ENCODE assay signal across 25 cellular contexts in the genomic region with DNA sequence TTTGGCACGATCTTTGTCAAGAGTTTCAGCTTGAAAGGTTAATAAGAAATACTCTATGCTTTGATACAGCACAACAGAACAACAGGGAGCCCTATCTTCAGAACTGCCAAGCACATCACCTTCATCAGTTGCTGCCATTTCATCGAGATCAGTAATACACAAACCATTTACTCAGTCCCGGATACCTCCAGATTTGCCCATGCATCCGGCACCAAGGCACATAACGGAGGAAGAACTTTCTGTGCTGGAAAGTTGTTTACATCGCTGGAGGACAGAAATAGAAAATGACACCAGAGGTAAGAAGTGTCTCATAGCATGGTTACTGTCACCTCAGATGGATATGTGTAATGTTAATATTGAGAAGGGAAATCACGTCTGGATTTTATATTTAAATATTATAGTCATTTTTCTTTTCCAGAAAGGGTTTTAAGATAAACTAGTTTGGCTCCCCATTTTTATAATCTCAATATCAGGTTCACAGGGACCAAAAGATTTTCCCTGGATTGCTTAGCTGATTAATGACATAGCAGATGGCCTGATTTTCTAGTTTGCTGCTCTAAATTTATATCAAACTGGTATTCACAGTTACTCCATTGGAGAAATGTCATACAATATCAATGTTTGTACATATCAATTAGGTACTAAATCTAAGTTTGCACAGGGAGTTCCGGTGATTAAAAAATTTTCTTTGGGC.
DNase-seq lines count a peak whose midpoint lies in the region; ATAC-seq and TF ChIP-seq lines count a peak whose summit lies in the region.
"Had no signal": no experiment of that assay in that cellular context is flagged by ENCODE, and none has a peak within 500 bp of the region (broad histone marks: within the 10 kb centered on the region; RNA-seq: fewer than 3 reads in every experiment).

No MANE protein-coding gene starts in this region.

- peaks cover 6% of the 10 kb centered on the region for H3K4me1 Mint-ChIP-seq in MCF 10A (ENCODE audit: insufficient read depth, unreplicated experiment)

- H3K36me3 ChIP-seq in breast epithelium (no peaks in the 10 kb centered on the region), muscle layer of duodenum (ENCODE audit: control insufficient read depth in 1 of 2, insufficient read depth in 2 of 2, low read length in 2 of 2) (peaks cover 8 to 15% of the 10 kb centered on the region in 2 donors), upper lobe of right lung (peaks cover 45% of the 10 kb centered on the region)

- POLR2A ChIA-PET in MCF 10A (lab: Yijun Ruan, JAX) (interaction anchor here (0.7 to 4.7 kb wide), 8 partner anchors 9 to 275 kb away, joined by 3 to 16 read pairs (median 4); partner anchors contain the start of gene USP25), GM10248 (lab: Yijun Ruan, JAX) (no interaction called here)

- H3K9me3 Mint-ChIP-seq in MCF 10A (ENCODE audit: unreplicated experiment), result no peaks in the 10 kb centered on the region
- H3K9me3 Mint-ChIP-seq: activated naive CD8-positive, alpha-beta T cell treated with anti-CD3 and anti-CD28 coated beads, Interleukin-2, amount 10 ng/mL, durations not matched to agents 7 days and 5 days; CD4-positive, CD25-positive, alpha-beta regulatory T cell; IgD-negative memory B cell; stimulated activated naive B cell treated with anti-CD40 and anti-IgM and Interleukin-4, amounts not matched to agents 10 μg/mL and 1 μg/mL and 100 μg/mL, for 72 hours; T-helper 2 cell treated with Interferon-gamma antibody and Interleukin-4, amounts not matched to agents 5 μg/mL and 100 μg/mL, for 36 hours had no signal

- TF ChIP-seq CTCF in MCF 10A (IDR thresholded peaks at IDR 0.05; ENCODE audit: unreplicated experiment) (no peak), breast epithelium (IDR thresholded peaks at IDR 0.05) (no peak), upper lobe of right lung (IDR thresholded peaks at IDR 0.05) (no peak), GM10248 (IDR thresholded peaks at IDR 0.05; ENCODE audit: control extremely low read depth, extremely low read depth, low read depth, missing control alignments) (no peak)

- intact Hi-C loops in MCF 10A (cut with micrococcal nuclease), result loop anchor here (1.0 to 5.0 kb wide), 5 partner anchors 50 to 764 kb away; no protein-coding TSS in a partner anchor
- intact Hi-C loops in breast epithelium (cut with DNase I; ENCODE audit: low total_unique reads), result no loop called here
- intact Hi-C loops in Right ventricle myocardium superior (cut with DNase I), result no loop called here
- intact Hi-C loops in upper lobe of right lung (cut with DNase I), result no loop called here

- H3K27ac Mint-ChIP-seq in MCF 10A (ENCODE audit: low read depth, unreplicated experiment), result peak overlapping the region; percentile 42
- H3K27ac Mint-ChIP-seq: activated naive CD8-positive, alpha-beta T cell treated with anti-CD3 and anti-CD28 coated beads, Interleukin-2, amount 10 ng/mL, durations not matched to agents 7 days and 5 days; stimulated activated naive B cell treated with anti-CD40 and anti-IgM and Interleukin-4, amounts not matched to agents 10 μg/mL and 1 μg/mL and 100 μg/mL, for 72 hours; T-helper 2 cell treated with Interferon-gamma antibody and Interleukin-4, amounts not matched to agents 5 μg/mL and 100 μg/mL, for 36 hours had no signal

- no peaks in the 10 kb centered on the region for H3K27me3 Mint-ChIP-seq in MCF 10A (ENCODE audit: insufficient read depth, unreplicated experiment)
- H3K27me3 Mint-ChIP-seq: activated naive CD8-positive, alpha-beta T cell treated with anti-CD3 and anti-CD28 coated beads, Interleukin-2, amount 10 ng/mL, durations not matched to agents 7 days and 5 days; CD4-positive, CD25-positive, alpha-beta regulatory T cell; IgD-negative memory B cell; stimulated activated naive B cell treated with anti-CD40 and anti-IgM and Interleukin-4, amounts not matched to agents 10 μg/mL and 1 μg/mL and 100 μg/mL, for 72 hours had no signal

- H3K4me3 ChIP-seq in breast epithelium (no peak overlapping the region), muscle layer of duodenum (ENCODE audit: low read depth in 1 of 2, low read length in 2 of 2) (no peak overlapping the region), upper lobe of right lung (no peak overlapping the region)
- H3K4me3 ChIP-seq: ascending aorta, GM12878, lung, sigmoid colon, thoracic aorta had no signal

- BruUV-seq in MCF 10A (replicated peaks; lab: Mats Ljungman, UMichigan), result no TSS peak

- H3K9me3 ChIP-seq in breast epithelium (no peaks in the 10 kb centered on the region), muscle layer of duodenum (ENCODE audit: control insufficient read depth in 1 of 2, low read length in 2 of 2) (no peaks in the 10 kb centered on the region), upper lobe of right lung (no peaks in the 10 kb centered on the region)
- H3K9me3 ChIP-seq: ascending aorta, sigmoid colon, thoracic aorta had no signal

- no peak overlapping the region for H3K4me3 Mint-ChIP-seq in MCF 10A (ENCODE audit: unreplicated experiment)
- H3K4me3 Mint-ChIP-seq: activated naive CD8-positive, alpha-beta T cell treated with anti-CD3 and anti-CD28 coated beads, Interleukin-2, amount 10 ng/mL, durations not matched to agents 7 days and 5 days; CD4-positive, CD25-positive, alpha-beta regulatory T cell; IgD-negative memory B cell; stimulated activated naive B cell treated with anti-CD40 and anti-IgM and Interleukin-4, amounts not matched to agents 10 μg/mL and 1 μg/mL and 100 μg/mL, for 72 hours; T-helper 2 cell treated with Interferon-gamma antibody and Interleukin-4, amounts not matched to agents 5 μg/mL and 100 μg/mL, for 36 hours had no signal

- no peak for TF ChIP-seq POLR2A in breast epithelium (IDR thresholded peaks at IDR 0.05)

- H3K27me3 ChIP-seq in breast epithelium (no peaks in the 10 kb centered on the region), muscle layer of duodenum (ENCODE audit: low read depth, low read length) (no peaks in the 10 kb centered on the region), upper lobe of right lung (no peaks in the 10 kb centered on the region)
- H3K27me3 ChIP-seq: ascending aorta, sigmoid colon had no signal

- DNase-seq in MCF 10A (ENCODE audit: unreplicated experiment), result no peak
- no peak for DNase-seq in breast epithelium (ENCODE audit: low spot score in 2 of 2)
- DNase-seq in Right ventricle myocardium superior, result no peak
- DNase-seq in upper lobe of right lung, result no peak
- no peak for DNase-seq in GM10248 (ENCODE audit: extremely low spot score)
- DNase-seq: activated CD4-positive, alpha-beta T cell treated with anti-CD3 and anti-CD28 coated beads for 48 hours; activated CD8-positive, alpha-beta memory T cell treated with anti-CD3 and anti-CD28 coated beads for 24 hours; activated effector memory CD4-positive, alpha-beta T cell treated with anti-CD3 and anti-CD28 coated beads, Interleukin-2, amount 50 U/mL, for 16 hours; activated naive CD8-positive, alpha-beta T cell treated with anti-CD3 and anti-CD28 coated beads, Interleukin-2, amount 10 ng/mL, durations not matched to agents 7 days and 5 days; kidney; NCI-H1417 treated with DMSO at 0.1 percent for 48 hours; NCI-H2107; sigmoid colon; stimulated activated CD4-positive, alpha-beta T cell treated with anti-CD3 and anti-CD28 coated beads, Interleukin-15, amount 100 ng/mL, for 24 hours; stimulated activated naive B cell treated with anti-CD40 and anti-IgM and Interleukin-4, amounts not matched to agents 10 μg/mL and 1 μg/mL and 100 μg/mL, for 72 hours had no signal

- peaks cover 62% of the 10 kb centered on the region for H3K36me3 Mint-ChIP-seq in MCF 10A (ENCODE audit: insufficient read depth, unreplicated experiment)

- ATAC-seq in Right ventricle myocardium superior (ENCODE audit: poor library complexity) (peak; percentile 87), upper lobe of right lung (peak; percentile 44), GM21381 (IDR thresholded peaks at IDR 0.05; ENCODE audit: unreplicated experiment) (no peak), HG02798 (IDR thresholded peaks at IDR 0.05; ENCODE audit: poor library complexity, unreplicated experiment) (no peak)

- CTCF ChIA-PET in MCF 10A (lab: Yijun Ruan, JAX) (interaction anchor here (0.5 to 2.0 kb wide), 10 partner anchors 11 to 1916 kb away, joined by 3 to 11 read pairs (median 3); no protein-coding TSS in a partner anchor), GM10248 (lab: Yijun Ruan, JAX) (interaction anchor here (1.5 to 1.6 kb wide), 2 partner anchors 20 to 96 kb away, joined by 3 to 4 read pairs; no protein-coding TSS in a partner anchor)

- H3K27ac ChIP-seq in breast epithelium (no peak overlapping the region), muscle layer of duodenum (ENCODE audit: low read length) (peak overlapping the region; percentile 17), upper lobe of right lung (no peak overlapping the region)
- H3K27ac ChIP-seq: ascending aorta, thoracic aorta had no signal

- H3K4me1 ChIP-seq in breast epithelium, result no peaks in the 10 kb centered on the region
- H3K4me1 ChIP-seq in muscle layer of duodenum (ENCODE audit: control insufficient read depth in 1 of 2, insufficient read depth in 2 of 2, low read length in 2 of 2), result peaks cover 0 to 8% of the 10 kb centered on the region in 2 donors
- H3K4me1 ChIP-seq in upper lobe of right lung, result peaks cover 8% of the 10 kb centered on the region
- H3K4me1 ChIP-seq: ascending aorta had no signal

Comparison
In these comparisons a context has a peak if more than half of its experiments do, and no peak if none do; other contexts are left out.
1. ATAC-seq: peak in Right ventricle myocardium superior (single experiment) and upper lobe of right lung (single experiment); none in GM21381 (single experiment) and HG02798 (single experiment).